8 cellular contexts compared by ENCODE assay signal in the genomic region with DNA sequence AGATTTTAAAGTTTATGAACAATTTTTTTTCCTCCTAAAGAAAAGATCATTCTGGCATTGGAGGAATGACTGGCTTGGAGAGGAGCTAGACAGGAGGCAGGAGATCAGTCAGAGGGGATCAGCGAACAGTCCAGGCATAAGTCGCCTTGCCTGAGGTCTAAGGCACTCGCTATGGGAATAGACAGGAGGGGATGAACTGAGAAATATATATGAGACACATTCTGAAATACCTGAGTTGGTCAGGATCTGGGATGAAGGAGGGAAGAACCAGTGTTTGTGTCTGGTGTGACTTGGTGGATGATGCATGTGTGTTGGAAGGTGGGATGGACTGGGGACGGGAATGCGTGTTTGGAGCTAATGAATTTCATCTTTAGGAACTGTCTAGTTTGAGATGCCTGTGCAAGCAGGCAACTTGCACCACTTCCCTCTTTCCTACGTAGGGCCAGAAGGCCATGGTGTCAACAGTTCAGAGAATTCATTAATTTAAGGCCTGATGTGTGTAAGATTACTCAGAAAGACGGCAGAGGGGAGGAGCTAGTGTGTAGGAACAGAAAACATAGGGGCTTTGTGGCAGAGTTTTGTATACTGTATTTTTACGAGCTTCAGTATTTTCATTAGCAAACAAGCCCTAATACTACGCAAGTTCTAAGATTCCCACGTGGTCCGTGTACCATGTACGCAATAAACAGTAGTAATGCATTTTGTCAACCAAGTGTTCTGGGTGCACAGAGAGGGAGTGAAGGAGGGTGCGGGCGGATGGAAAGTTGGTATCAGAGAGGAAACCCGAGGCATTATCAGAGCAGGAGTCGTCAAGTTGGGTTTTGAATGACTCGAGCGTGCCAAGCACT. TPM values are rescaled to one million over a fixed set of nuclear protein-coding genes. Genes with fewer than 3 reads are reported as not detected.
DNase-seq lines count a peak whose midpoint lies in the region; ATAC-seq and TF ChIP-seq lines count a peak whose summit lies in the region.

No MANE protein-coding gene starts in this region.

- POLR2A ChIA-PET in CD4-positive, alpha-beta memory T cell (lab: Charles Lee; ENCODE audit: partially characterized antibody): interaction anchor here (0.8 to 1.5 kb wide), 4 partner anchors 14 to 590 kb away, joined by 3 to 4 read pairs (median 3); a partner anchor contains a TSS

- peak overlapping the region; percentile 88 for H3K4me2 ChIP-seq in fibroblast of lung (ENCODE audit: extremely low read depth, insufficient read depth, low read length)

- H3K4me3 Mint-ChIP-seq in CD4-positive, alpha-beta memory T cell: peak overlapping the region; percentile 90 to 99 (median 97)
- H3K4me3 Mint-ChIP-seq in activated CD8-positive, alpha-beta memory T cell treated with anti-CD3 and anti-CD28 coated beads, Interleukin-2, amount 10 ng/mL, durations not matched to agents 7 days and 5 days: peak overlapping the region; percentile 87

- H3K79me2 ChIP-seq in fibroblast of lung (ENCODE audit: control insufficient read depth, insufficient read depth, low read length): peaks cover 30% of the 10 kb centered on the region

- intact Hi-C loops in CD4-positive, alpha-beta memory T cell (cut with micrococcal nuclease): loop anchor here (5.0 kb wide), 1 partner anchor 314 kb away; a partner anchor contains a TSS

- H3K27ac Mint-ChIP-seq in CD4-positive, alpha-beta memory T cell: peak overlapping the region; percentile 84 to 99 (median 95)
- peak overlapping the region; percentile 88 for H3K27ac Mint-ChIP-seq in activated CD8-positive, alpha-beta memory T cell treated with anti-CD3 and anti-CD28 coated beads, Interleukin-2, amount 10 ng/mL, durations not matched to agents 7 days and 5 days

- H3K27me3 Mint-ChIP-seq in CD4-positive, alpha-beta memory T cell: no peaks in the 10 kb centered on the region
- H3K27me3 Mint-ChIP-seq in activated CD8-positive, alpha-beta memory T cell treated with anti-CD3 and anti-CD28 coated beads, Interleukin-2, amount 10 ng/mL, durations not matched to agents 7 days and 5 days: no peaks in the 10 kb centered on the region

- peaks cover 12 to 29% of the 10 kb centered on the region in 2 donors for H3K36me3 Mint-ChIP-seq in CD4-positive, alpha-beta memory T cell
- peaks cover 13% of the 10 kb centered on the region for H3K36me3 Mint-ChIP-seq in activated CD8-positive, alpha-beta memory T cell treated with anti-CD3 and anti-CD28 coated beads, Interleukin-2, amount 10 ng/mL, durations not matched to agents 7 days and 5 days

- H2AFZ ChIP-seq in fibroblast of lung (ENCODE audit: low read length): peak overlapping the region; percentile 81

- no peaks in the 10 kb centered on the region for H3K9me3 ChIP-seq in CD4-positive, alpha-beta memory T cell (ENCODE audit: control insufficient read depth in 1 of 2, low read length in 2 of 2)
- H3K9me3 ChIP-seq in fibroblast of lung (ENCODE audit: control insufficient read depth, insufficient read depth, low read depth, low read length): no peaks in the 10 kb centered on the region

- H3K9ac ChIP-seq in fibroblast of lung (ENCODE audit: insufficient read depth, low read length): peak overlapping the region; percentile 54

- peaks cover 18 to 22% (median 20%) of the 10 kb centered on the region in 4 donors for H3K4me1 Mint-ChIP-seq in CD4-positive, alpha-beta memory T cell
- peaks cover 37% of the 10 kb centered on the region for H3K4me1 Mint-ChIP-seq in activated CD8-positive, alpha-beta memory T cell treated with anti-CD3 and anti-CD28 coated beads, Interleukin-2, amount 10 ng/mL, durations not matched to agents 7 days and 5 days

- H3K27me3 ChIP-seq in CD4-positive, alpha-beta memory T cell (ENCODE audit: insufficient read depth, low read length): no peaks in the 10 kb centered on the region
- no peaks in the 10 kb centered on the region for H3K27me3 ChIP-seq in fibroblast of lung (ENCODE audit: control insufficient read depth, insufficient read depth, low read length)

- TF ChIP-seq CTCF in fibroblast of lung (conservative IDR thresholded peaks at IDR 0.05 in 1 of 2, IDR thresholded peaks at IDR 0.05 in 1 of 2; ENCODE audit: low read depth in 1 of 2, low read length in 2 of 2): no peak
- no peak for TF ChIP-seq CTCF in omental fat pad (IDR thresholded peaks at IDR 0.05)

- H3K4me1 ChIP-seq in CD4-positive, alpha-beta memory T cell (ENCODE audit: insufficient read depth, low read length): peaks cover 18% of the 10 kb centered on the region
- H3K4me1 ChIP-seq in fibroblast of lung (ENCODE audit: control insufficient read depth, extremely low read depth, insufficient read depth, low read length): peaks cover 10% of the 10 kb centered on the region

- CTCF ChIA-PET in CD4-positive, alpha-beta memory T cell (lab: Charles Lee; ENCODE audit: partially characterized antibody): interaction anchor here (0.6 to 1.5 kb wide), 3 partner anchors 11 to 361 kb away, joined by 3 to 4 read pairs (median 3); no protein-coding TSS in a partner anchor
- CTCF ChIA-PET in activated CD8-positive, alpha-beta memory T cell treated with anti-CD3 and anti-CD28 coated beads, Interleukin-2, amount 10 ng/mL, durations not matched to agents 7 days and 5 days (lab: Charles Lee): interaction anchor here (0.6 to 1.2 kb wide), 5 partner anchors 64 to 857 kb away, joined by 3 to 4 read pairs (median 3); a partner anchor contains a TSS

- peak; percentile 30 for ATAC-seq in GM21515 (IDR thresholded peaks at IDR 0.05; ENCODE audit: unreplicated experiment)
- ATAC-seq in activated CD8-positive, alpha-beta memory T cell treated with anti-CD3 and anti-CD28 coated beads, Interleukin-2, amount 10 ng/mL, durations not matched to agents 7 days and 5 days: peak; percentile 48
- peak; percentile 52 for ATAC-seq in omental fat pad (ENCODE audit: low FRiP score)

- H3K4me3 ChIP-seq in CD4-positive, alpha-beta memory T cell (ENCODE audit: low read length in 2 of 2): peak overlapping the region; percentile 62 to 89
- peak overlapping the region; percentile 65 to 82 (median 72) for H3K4me3 ChIP-seq in fibroblast of lung (replicated peaks in 1 of 4; ENCODE audit: control extremely low read depth in 1 of 4, insufficient read depth in 1 of 4, low read depth in 3 of 4, low read length in 4 of 4)

- DNase-seq in CD4-positive, alpha-beta memory T cell: peak in 4 of 5 donors; percentile 33 to 69 (median 48)
- DNase-seq in M059J (ENCODE audit: low read depth) (peak; percentile 14), fibroblast of lung (ENCODE audit: low read depth in 2 of 2) (peak; percentile 30 to 68), omental fat pad (ENCODE audit: low spot score) (no peak), NCI-H1436 (lab: John Stamatoyannopoulos, UW) (no peak), NCI-H1930 (lab: John Stamatoyannopoulos, UW) (no peak)
- peak; percentile 65 for DNase-seq in activated CD8-positive, alpha-beta memory T cell treated with anti-CD3 and anti-CD28 coated beads, Interleukin-2, amount 10 ng/mL, durations not matched to agents 7 days and 5 days

- H3K36me3 ChIP-seq in CD4-positive, alpha-beta memory T cell (ENCODE audit: insufficient read depth, low read length): peaks cover 25% of the 10 kb centered on the region
- H3K36me3 ChIP-seq in fibroblast of lung (ENCODE audit: control insufficient read depth, insufficient read depth, low read length): peaks cover 5% of the 10 kb centered on the region

- H4K20me1 ChIP-seq in fibroblast of lung (ENCODE audit: control insufficient read depth, extremely low read depth, insufficient read depth, low read length): no peaks in the 10 kb centered on the region

- H3K27ac ChIP-seq in CD4-positive, alpha-beta memory T cell (ENCODE audit: low read depth, low read length): peak overlapping the region; percentile 50
- H3K27ac ChIP-seq in fibroblast of lung (ENCODE audit: insufficient read depth, low read length): peak overlapping the region; percentile 87

- no peaks in the 10 kb centered on the region for H3K9me3 Mint-ChIP-seq in CD4-positive, alpha-beta memory T cell
- no peaks in the 10 kb centered on the region for H3K9me3 Mint-ChIP-seq in activated CD8-positive, alpha-beta memory T cell treated with anti-CD3 and anti-CD28 coated beads, Interleukin-2, amount 10 ng/mL, durations not matched to agents 7 days and 5 days (ENCODE audit: low read depth)

RNA-seq across cellular contexts. Expression of a gene that starts 0.8 kb away (rescaled TPM):
- 10 to 100 TPM; 18.7 to 23.5 TPM for total RNA-seq in CD4-positive, alpha-beta memory T cell
- polyA plus RNA-seq in CD4-positive, alpha-beta memory T cell: 10 to 100 TPM; 10.5 to 16.5 TPM
- 32.2 and 35.5 TPM in 2 replicates for total RNA-seq in M059J (2014; rRNA removed; shearing (Covaris generic))
- 10 to 100 TPM; 23.1 to 23.6 TPM for total RNA-seq in activated CD8-positive, alpha-beta memory T cell treated with anti-CD3 and anti-CD28 coated beads, Interleukin-2, amount 10 ng/mL, durations not matched to agents 7 days and 5 days
- total RNA-seq in fibroblast of lung (15.4 and 20.3 TPM in 2 replicates), omental fat pad (10 to 100 TPM in 3 of 4 donors, 1 to 10 TPM in 1; 8.8 to 16.7 (median 11.8) TPM)
- 16.6 and 17.8 TPM in 2 replicates for polyA plus RNA-seq in fibroblast of lung
- 9.2 and 10.9 TPM in 2 replicates for polyA plus RNA-seq in fibroblast of lung (2012)
- polyA minus RNA-seq in fibroblast of lung (ENCODE audit: low replicate concordance): 13.0 and 42.6 TPM in 2 replicates

Comparison
In these comparisons a context has a peak if more than half of its experiments do, and no peak if none do; other contexts are left out.
1. DNase-seq: peak in CD4-positive, alpha-beta memory T cell (4 of 5), M059J (single experiment), activated CD8-positive, alpha-beta memory T cell treated with anti-CD3 and anti-CD28 coated beads, Interleukin-2, amount 10 ng/mL, durations not matched to agents 7 days and 5 days (single experiment) and fibroblast of lung (2 of 2); none in omental fat pad (single experiment), NCI-H1436 (single experiment) and NCI-H1930 (0 of 2).
2. Peak in every context shown above with its lines, with median percentiles within 50 percentile points of each other: ATAC-seq.